Comparison of ENCODE assay signal across 8 cellular contexts in the genomic region with DNA sequence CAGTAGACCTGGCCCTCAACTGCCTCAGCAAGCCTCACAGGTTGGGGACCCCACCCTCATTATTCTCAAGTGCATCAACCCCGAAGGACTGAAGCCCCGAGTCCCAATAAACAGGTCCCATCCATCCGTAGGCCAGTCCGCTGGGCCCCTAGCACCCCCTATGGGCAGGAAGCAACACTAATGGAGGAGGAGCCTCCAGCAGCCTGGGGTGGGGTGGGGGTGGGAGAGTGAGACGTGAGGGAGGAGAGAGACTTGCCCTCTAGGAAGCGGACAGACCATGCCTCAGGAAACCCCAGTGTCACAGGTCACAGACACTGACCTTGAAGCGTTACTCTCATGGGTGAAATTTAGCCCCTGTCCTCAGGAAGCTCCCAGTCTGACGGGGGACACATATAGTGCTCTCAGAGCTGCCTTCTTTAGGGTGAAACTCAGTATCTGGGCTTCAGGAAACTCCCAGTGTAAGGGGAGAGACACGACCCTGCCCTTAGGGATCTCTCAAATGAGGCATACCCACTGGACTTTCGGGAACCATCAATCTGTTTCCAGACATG.
DNase-seq lines count a peak whose midpoint lies in the region; ATAC-seq, FAIRE-seq and TF ChIP-seq lines count a peak whose summit lies in the region.

No MANE protein-coding gene starts in this region.

- H3K9me3 Mint-ChIP-seq in activated naive CD4-positive, alpha-beta T cell treated with anti-CD3 and anti-CD28 coated beads, Interleukin-2, amount 50 U/mL, for 24 hours, result no peaks in the 10 kb centered on the region
- no peaks in the 10 kb centered on the region for H3K9me3 Mint-ChIP-seq in activated naive CD8-positive, alpha-beta T cell treated with anti-CD3 and anti-CD28 coated beads for 36 hours

- peaks cover 16% of the 10 kb centered on the region for H3K27me3 Mint-ChIP-seq in activated naive CD4-positive, alpha-beta T cell treated with anti-CD3 and anti-CD28 coated beads, Interleukin-2, amount 50 U/mL, for 24 hours
- H3K27me3 Mint-ChIP-seq in activated naive CD8-positive, alpha-beta T cell treated with anti-CD3 and anti-CD28 coated beads for 36 hours, result peaks cover 42% of the 10 kb centered on the region

- WGBS in HepG2 (ENCODE audit: low lambda C conversion rate), result 9% methylated on average over 9 of the region's 10 CpGs

- POLR2A ChIA-PET in HepG2 (lab: Yijun Ruan, JAX), result no interaction called here

- peak; percentile 80 for TF ChIP-seq CTCF in HepG2 (CRISPR knock-in tag; IDR thresholded peaks at IDR 0.05)

- H3K4me3 Mint-ChIP-seq in activated naive CD4-positive, alpha-beta T cell treated with anti-CD3 and anti-CD28 coated beads, Interleukin-2, amount 50 U/mL, for 24 hours, result peak overlapping the region; percentile 70
- H3K4me3 Mint-ChIP-seq in activated naive CD8-positive, alpha-beta T cell treated with anti-CD3 and anti-CD28 coated beads for 36 hours, result peak overlapping the region; percentile 90

- intact Hi-C loops in HepG2 (cut with micrococcal nuclease; ENCODE audit: unreplicated experiment), result loop anchor here (5.0 kb wide), 1 partner anchor 71 kb away; no protein-coding TSS in a partner anchor

- no peaks in the 10 kb centered on the region for H3K79me2 ChIP-seq in HepG2 (ENCODE audit: insufficient read depth, low read length)

- peaks cover 0 to 5% of the 10 kb centered on the region in 2 experiments; a peak in 1 of 5 replicates for H3K27me3 ChIP-seq in HepG2 (ENCODE audit: control insufficient read depth in 1 of 2, insufficient read depth in 2 of 2, low read length in 2 of 2)

- no peak overlapping the region for H3K27ac Mint-ChIP-seq in activated naive CD4-positive, alpha-beta T cell treated with anti-CD3 and anti-CD28 coated beads, Interleukin-2, amount 50 U/mL, for 24 hours
- H3K27ac Mint-ChIP-seq in activated naive CD8-positive, alpha-beta T cell treated with anti-CD3 and anti-CD28 coated beads for 36 hours, result no peak overlapping the region

- H3K4me1 Mint-ChIP-seq in activated naive CD4-positive, alpha-beta T cell treated with anti-CD3 and anti-CD28 coated beads, Interleukin-2, amount 50 U/mL, for 24 hours, result peaks cover 3% of the 10 kb centered on the region
- H3K4me1 Mint-ChIP-seq in activated naive CD8-positive, alpha-beta T cell treated with anti-CD3 and anti-CD28 coated beads for 36 hours, result peaks cover 19% of the 10 kb centered on the region

- H3K36me3 ChIP-seq in KOPT-K1 (ENCODE audit: insufficient read depth, low read length) (peaks cover 14% of the 10 kb centered on the region), HepG2 (replicated peaks in 1 of 2; ENCODE audit: control insufficient read depth in 1 of 2, insufficient read depth in 2 of 2, low read length in 2 of 2) (no peaks in the 10 kb centered on the region)

- H3K27ac ChIP-seq in KOPT-K1 (ENCODE audit: low read depth, low read length, poor library complexity, severe bottlenecking) (peak overlapping the region; percentile 96), HepG2 (ENCODE audit: extremely low read length, insufficient read depth, low read length) (no peak overlapping the region)

- TF ChIP-seq EP300 in HepG2 (IDR thresholded peaks at IDR 0.05; ENCODE audit: low read depth in 2 of 2, low read length in 2 of 2) (no peak), HepG2 (CRISPR knock-in tag; IDR thresholded peaks at IDR 0.05; ENCODE audit: borderline replicate concordance) (no peak)

- H3K4me1 ChIP-seq in HepG2 (ENCODE audit: insufficient read depth, low read length), result peaks cover 90% of the 10 kb centered on the region

- peak; percentile 55 for TF ChIP-seq RAD21 in HepG2 (CRISPR knock-in tag; IDR thresholded peaks at IDR 0.05)

- peak overlapping the region in 2 of 3 experiments; percentile 29 to 51; a peak in 3 of 6 replicates for H3K4me3 ChIP-seq in HepG2 (replicated peaks in 1 of 3; ENCODE audit: insufficient read depth in 1 of 3, low read depth in 2 of 3, low read length in 3 of 3)

- BruUV-seq in HepG2 (replicated peaks; lab: Mats Ljungman, UMichigan), result no TSS peak

- H3K36me3 Mint-ChIP-seq in activated naive CD4-positive, alpha-beta T cell treated with anti-CD3 and anti-CD28 coated beads, Interleukin-2, amount 50 U/mL, for 24 hours, result no peaks in the 10 kb centered on the region
- H3K36me3 Mint-ChIP-seq in activated naive CD8-positive, alpha-beta T cell treated with anti-CD3 and anti-CD28 coated beads for 36 hours, result peaks cover 2% of the 10 kb centered on the region

- H3K4me2 ChIP-seq in HepG2 (ENCODE audit: low read depth, low read length), result peak overlapping the region; percentile 73

- peak; percentile 48 for FAIRE-seq in HepG2 (lab: Jason Lieb, UNC)

- H3K9me3 ChIP-seq in KOPT-K1 (ENCODE audit: insufficient read depth, low read length, poor library complexity, severe bottlenecking) (peaks cover 3% of the 10 kb centered on the region), HepG2 (ENCODE audit: low read length) (no peaks in the 10 kb centered on the region)

- ATAC-seq in HepG2 (peak; percentile 67), HG02642 (IDR thresholded peaks at IDR 0.05; ENCODE audit: poor library complexity, unreplicated experiment) (no peak), GM18867 (IDR thresholded peaks at IDR 0.05; ENCODE audit: unreplicated experiment) (no peak)

- CTCF ChIA-PET in HepG2 (lab: Yijun Ruan, JAX; ENCODE audit: low intra/inter-chr PET ratio, low total read pairs), result no interaction called here

- H3K9ac ChIP-seq in HepG2 (ENCODE audit: insufficient read depth, low read depth, low read length), result peak overlapping the region; percentile 36; the same call in 1 of the 2 replicates

- peak in 1 of 2 experiments; percentile 41; a peak in 1 of 4 replicates for TF ChIP-seq POLR2A in HepG2 (IDR thresholded peaks at IDR 0.05; ENCODE audit: insufficient read depth in 1 of 2, low read depth in 2 of 2, low read length in 2 of 2)

- no peak overlapping the region for H2AFZ ChIP-seq in HepG2 (ENCODE audit: low read length)

- in situ Hi-C loops in HepG2 (cut with HindIII; ENCODE audit: extremely low pct_ligation_motif_present, low pct_unique_long_range_greater_than_20kb), result no loop called here

- DNase-seq in activated naive CD4-positive, alpha-beta T cell treated with Interleukin-2 at 50 U/mL for 16 hours, result no peak
- DNase-seq in activated naive CD8-positive, alpha-beta T cell treated with anti-CD3 and anti-CD28 coated beads for 36 hours, result peak; percentile 35
- DNase-seq in HepG2 (ENCODE audit: low spot score) (peak; percentile 52), ureter (ENCODE audit: low spot score) (no peak)

- H4K20me1 ChIP-seq in HepG2 (ENCODE audit: insufficient read depth, low read length), result no peaks in the 10 kb centered on the region

TF ChIP-seq in HepG2, 621 proteins besides CTCF, POLR2A, EP300 and RAD21 (continues in another document):
- TF ChIP-seq ZNF878 (CRISPR knock-in tag; IDR thresholded peaks at IDR 0.05) (no peak), PATZ1 (CRISPR knock-in tag; IDR thresholded peaks at IDR 0.05) (peak; percentile 84), BCL3 (CRISPR knock-in tag; IDR thresholded peaks at IDR 0.05) (no peak), NR2F1 (CRISPR knock-in tag; IDR thresholded peaks at IDR 0.05) (peak in 1 of 2 experiments; percentile 74; a peak in 1 of 4 replicates), PLRG1 (conservative IDR thresholded peaks at IDR 0.05) (no peak), ZKSCAN5 (CRISPR knock-in tag; IDR thresholded peaks at IDR 0.05) (no peak), ZMYM4 (CRISPR knock-in tag; IDR thresholded peaks at IDR 0.05) (peak; percentile 47; the same call in 1 of the 2 replicates), NCOR1 (IDR thresholded peaks at IDR 0.05; ENCODE audit: borderline replicate concordance, low read length) (no peak), ZNF543 (CRISPR knock-in tag; IDR thresholded peaks at IDR 0.05) (no peak), MTA1 (CRISPR knock-in tag; IDR thresholded peaks at IDR 0.05; ENCODE audit: borderline replicate concordance) (no peak), STAG1 (CRISPR knock-in tag; IDR thresholded peaks at IDR 0.05) (peak; percentile 76), TEAD3 (CRISPR knock-in tag; optimal IDR thresholded peaks at IDR 0.05; ENCODE audit: borderline replicate concordance) (peak; percentile 61)
- TF ChIP-seq, protein P1, sequence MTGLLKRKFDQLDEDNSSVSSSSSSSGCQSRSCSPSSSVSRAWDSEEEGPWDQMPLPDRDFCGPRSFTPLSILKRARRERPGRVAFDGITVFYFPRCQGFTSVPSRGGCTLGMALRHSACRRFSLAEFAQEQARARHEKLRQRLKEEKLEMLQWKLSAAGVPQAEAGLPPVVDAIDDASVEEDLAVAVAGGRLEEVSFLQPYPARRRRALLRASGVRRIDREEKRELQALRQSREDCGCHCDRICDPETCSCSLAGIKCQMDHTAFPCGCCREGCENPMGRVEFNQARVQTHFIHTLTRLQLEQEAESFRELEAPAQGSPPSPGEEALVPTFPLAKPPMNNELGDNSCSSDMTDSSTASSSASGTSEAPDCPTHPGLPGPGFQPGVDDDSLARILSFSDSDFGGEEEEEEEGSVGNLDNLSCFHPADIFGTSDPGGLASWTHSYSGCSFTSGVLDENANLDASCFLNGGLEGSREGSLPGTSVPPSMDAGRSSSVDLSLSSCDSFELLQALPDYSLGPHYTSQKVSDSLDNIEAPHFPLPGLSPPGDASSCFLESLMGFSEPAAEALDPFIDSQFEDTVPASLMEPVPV (CRISPR knock-in tag; IDR thresholded peaks at IDR 0.05), result no peak

Comparison
In these comparisons a context has a peak if more than half of its experiments do, and no peak if none do; other contexts are left out.
1. DNase-seq: peak in activated naive CD8-positive, alpha-beta T cell treated with anti-CD3 and anti-CD28 coated beads for 36 hours (single experiment) and HepG2 (single experiment); none in activated naive CD4-positive, alpha-beta T cell treated with Interleukin-2 at 50 U/mL for 16 hours (single experiment) and ureter (single experiment).